In the genomic region with DNA sequence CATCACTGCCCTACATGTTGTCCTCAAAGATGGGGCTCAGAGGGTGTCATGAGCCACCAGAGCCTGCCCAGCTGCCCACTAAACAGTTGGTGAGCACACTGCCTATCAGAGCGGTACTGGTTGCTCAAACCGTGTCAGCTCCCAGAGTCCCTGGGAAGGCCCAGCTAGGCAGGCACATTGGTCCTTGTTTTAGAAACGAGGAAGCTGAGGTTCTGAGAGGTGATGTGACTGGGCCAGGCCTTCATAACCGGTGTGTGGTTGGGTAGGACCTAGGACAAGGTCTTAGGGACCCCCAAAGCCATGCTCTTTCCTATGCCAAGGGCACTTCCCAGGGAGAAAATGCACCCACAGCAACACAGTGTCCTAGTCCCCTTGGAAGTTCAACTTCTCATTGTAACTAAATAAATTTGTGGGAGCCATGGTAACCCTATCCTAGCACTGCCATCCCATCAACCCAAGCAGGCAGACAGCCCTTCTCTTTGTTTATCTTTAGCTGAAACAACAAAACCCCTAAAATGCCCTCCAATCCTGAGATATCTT, we compare ENCODE assay signal across 22 cellular contexts.
"Had no signal": no experiment of that assay in that cellular context is flagged by ENCODE, and none has a peak within 500 bp of the region (broad histone marks: within the 10 kb centered on the region; RNA-seq: fewer than 3 reads in every experiment).

No MANE protein-coding gene starts in this region.

- H3K27ac ChIP-seq: coronary artery, dorsolateral prefrontal cortex, esophagus squamous epithelium, gastrocnemius medialis, heart right ventricle, lower lobe of right lung had no signal

- H3K27me3 ChIP-seq: esophagus squamous epithelium, gastrocnemius medialis had no signal

- H3K9me3 Mint-ChIP-seq: effector memory CD8-positive, alpha-beta T cell; mesothelial cell of epicardium had no signal

- H3K36me3 Mint-ChIP-seq: mesothelial cell of epicardium had no signal

- H3K4me3 Mint-ChIP-seq: effector memory CD8-positive, alpha-beta T cell; mesothelial cell of epicardium had no signal

- H3K9me3 ChIP-seq: esophagus squamous epithelium, gastrocnemius medialis, heart right ventricle, lower lobe of right lung, mucosa of descending colon had no signal

- H3K4me1 ChIP-seq: esophagus squamous epithelium, gastrocnemius medialis, lower lobe of right lung had no signal

- H3K4me3 ChIP-seq: coronary artery, dorsolateral prefrontal cortex, esophagus squamous epithelium, gastrocnemius medialis, heart right ventricle, lower lobe of right lung, mucosa of descending colon had no signal

- H3K36me3 ChIP-seq: esophagus squamous epithelium, gastrocnemius medialis, heart right ventricle, lower lobe of right lung had no signal

- H3K27me3 Mint-ChIP-seq: effector memory CD8-positive, alpha-beta T cell had no signal

- DNase-seq: dermis blood vessel endothelial cell; dorsolateral prefrontal cortex; effector CD8-positive, alpha-beta T cell; effector memory CD8-positive, alpha-beta T cell; esophagus squamous epithelium; foreskin fibroblast; foreskin melanocyte; gastrocnemius medialis; glutamatergic neuron; head of caudate nucleus; heart right ventricle; hippocampal formation; kidney; kidney glomerular epithelial cell; left colon; left ventricle myocardium superior; lower lobe of right lung; mesenchymal stem cell; mucosa of descending colon had no signal

- ATAC-seq: effector memory CD8-positive, alpha-beta T cell; gastrocnemius medialis; heart right ventricle; left colon; left lobe of liver; left ventricle myocardium superior; lower lobe of right lung; mucosa of descending colon had no signal

- H3K27ac Mint-ChIP-seq: effector memory CD8-positive, alpha-beta T cell; mesothelial cell of epicardium had no signal
